ENCODE assay signal across 8 cellular contexts in the genomic region with DNA sequence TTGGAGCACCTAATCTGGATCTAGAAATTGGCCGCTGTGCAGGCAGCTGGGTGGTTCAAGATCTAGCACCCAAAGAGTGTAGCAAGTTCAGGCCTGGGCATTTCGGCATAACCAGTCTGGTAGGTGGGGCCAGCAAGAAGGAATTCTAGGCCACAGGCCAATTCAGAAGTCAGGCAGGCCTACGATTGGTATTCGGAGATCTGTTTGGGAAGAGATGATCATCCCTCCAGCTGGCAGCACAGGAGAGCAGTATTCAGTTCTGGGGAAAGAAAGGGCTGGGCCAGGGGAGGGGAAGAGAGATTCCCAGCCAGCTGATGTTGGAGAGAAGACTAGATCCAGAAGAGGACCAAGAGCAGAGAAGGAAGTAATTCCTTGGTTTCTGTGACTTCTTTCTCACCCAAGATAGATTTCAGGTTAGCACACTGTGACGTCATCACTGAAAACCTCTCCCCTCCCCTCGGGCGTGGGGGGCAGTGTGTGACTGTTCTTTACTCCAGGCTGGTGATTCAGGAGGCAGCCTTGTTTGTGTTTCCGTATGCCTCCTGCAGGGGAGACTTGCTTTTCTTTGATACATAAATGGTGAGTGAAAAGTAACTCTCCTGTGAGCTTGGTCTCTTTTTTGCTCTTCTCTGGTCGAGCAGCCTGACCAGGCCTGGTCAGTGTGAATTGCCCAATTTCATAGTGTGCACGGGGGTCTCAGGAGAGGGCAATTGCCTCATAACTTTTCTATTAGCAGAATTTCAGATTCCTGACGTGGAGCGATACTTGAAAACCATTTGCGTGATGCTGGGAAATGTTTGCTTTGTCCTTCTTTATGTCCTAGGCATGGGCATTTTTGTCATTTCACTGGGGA.
A peak's percentile ranks its signal among the peaks of the same experiment; 100 is the strongest.
DNase-seq lines count a peak whose midpoint lies in the region; ATAC-seq, FAIRE-seq and TF ChIP-seq lines count a peak whose summit lies in the region.

No MANE protein-coding gene starts in this region.

- peak overlapping the region; percentile 53 for H3K14ac ChIP-seq in trophoblast cell (ENCODE audit: low read length)

- peak overlapping the region; percentile 31 for H2BK120ac ChIP-seq in trophoblast cell (ENCODE audit: insufficient read depth, low read length, poor library complexity)

- DNase-seq in ELF-1 (ENCODE audit: low read depth, low spot score) (peak; percentile 74), SK-MEL-5 (ENCODE audit: low read depth, low spot score) (peak; percentile 33), foreskin fibroblast (peak; percentile 89 to 94), trophoblast cell (peak; percentile 17 to 47), NCI-H128 (lab: John Stamatoyannopoulos, UW; ENCODE audit: unreplicated experiment) (no peak), D721Med (ENCODE audit: insufficient read length, low spot score) (no peak)
- DNase-seq in central memory CD4-positive, alpha-beta T cell = no peak

- no peak overlapping the region for H2AFZ ChIP-seq in trophoblast cell (ENCODE audit: insufficient read depth, low read length, poor library complexity)

- in situ Hi-C loops in SK-MEL-5 (cut with HindIII; ENCODE audit: low pct_unique_long_range_greater_than_20kb, low sequenced_read_pairs) = no loop called here

- peak overlapping the region; percentile 39 for H2AK5ac ChIP-seq in trophoblast cell (ENCODE audit: low read length)

- peak overlapping the region; percentile 83 for H3K27ac ChIP-seq in trophoblast cell (ENCODE audit: low read depth, low read length)

- peak overlapping the region; percentile 80 for H4K91ac ChIP-seq in trophoblast cell (ENCODE audit: low read depth, low read length)

- peak overlapping the region; percentile 65 for H4K12ac ChIP-seq in trophoblast cell (ENCODE audit: low read depth, low read length)

- H3K79me2 ChIP-seq in trophoblast cell (ENCODE audit: control insufficient read depth, insufficient read depth, low read length, poor library complexity) = peaks cover 3% of the 10 kb centered on the region

- H3K79me1 ChIP-seq in trophoblast cell (ENCODE audit: low read length) = peaks cover 12% of the 10 kb centered on the region

- H3K27me3 ChIP-seq in trophoblast cell (ENCODE audit: insufficient read depth, low read length) = no peaks in the 10 kb centered on the region

- H3K18ac ChIP-seq in trophoblast cell (ENCODE audit: low read length) = peak overlapping the region; percentile 89

- peak overlapping the region; percentile 58 for H4K8ac ChIP-seq in trophoblast cell (ENCODE audit: low read depth, low read length)

- H2BK12ac ChIP-seq in trophoblast cell (ENCODE audit: low read length) = peak overlapping the region; percentile 87

- no peak overlapping the region for H3K23ac ChIP-seq in trophoblast cell (ENCODE audit: low read length)

- WGBS in trophoblast cell (ENCODE audit: extremely low coverage, insufficient coverage, insufficient read length) = no CpG with 5 or more reads among the region's 13 CpGs

- H2BK5ac ChIP-seq in trophoblast cell (ENCODE audit: low read depth, low read length, poor library complexity) = peak overlapping the region; percentile 70

- H3K4me2 ChIP-seq in trophoblast cell (ENCODE audit: low read length) = peak overlapping the region; percentile 40

- H3K4me3 ChIP-seq in foreskin fibroblast (ENCODE audit: low read depth in 1 of 2, low read length in 2 of 2) (no peak overlapping the region), trophoblast cell (ENCODE audit: low read depth, low read length) (no peak overlapping the region)

- no peak overlapping the region for H3K9ac ChIP-seq in trophoblast cell (ENCODE audit: low read length)

- H3K4me1 ChIP-seq in trophoblast cell (ENCODE audit: control insufficient read depth in 1 of 2, insufficient read depth in 2 of 2, low read length in 2 of 2) = peaks cover 20 to 24% of the 10 kb centered on the region in 2 experiments

- TF ChIP-seq CTCF in foreskin fibroblast (IDR thresholded peaks at IDR 0.05; ENCODE audit: low read depth, low read length) (peak; percentile 4), D721Med (IDR thresholded peaks at IDR 0.05; ENCODE audit: insufficient read depth, missing control alignments) (no peak)

- FAIRE-seq in D721Med (lab: Jason Lieb, UNC) = no peak

- ATAC-seq in GM21825 (IDR thresholded peaks at IDR 0.05; ENCODE audit: unreplicated experiment) = no peak

- H3K36me3 ChIP-seq in trophoblast cell (ENCODE audit: control insufficient read depth in 1 of 2, insufficient read depth in 2 of 2, low read length in 2 of 2) = peaks cover 4 to 5% of the 10 kb centered on the region in 2 experiments

- peaks cover 2% of the 10 kb centered on the region for H3K9me3 ChIP-seq in trophoblast cell (ENCODE audit: insufficient read depth, low read depth, low read length)

- peak overlapping the region; percentile 86 for H3K4ac ChIP-seq in trophoblast cell (ENCODE audit: low read depth, low read length)

Comparison
In these comparisons a context has a peak if more than half of its experiments do, and no peak if none do; other contexts are left out.
1. DNase-seq: peak in ELF-1 (single experiment), SK-MEL-5 (single experiment), foreskin fibroblast (2 of 2) and trophoblast cell (2 of 2); none in central memory CD4-positive, alpha-beta T cell (single experiment), NCI-H128 (single experiment) and D721Med (single experiment).